Comparison of ENCODE assay signal across 1 cellular context in genomic region chr6:116090251-116090650, GRCh38.
A peak's percentile ranks its signal among the peaks of the same experiment; 100 is the strongest.
TF ChIP-seq lines count a peak whose summit lies in the region.

No MANE protein-coding gene starts in this region.

TF ChIP-seq in GM12878, 131 proteins besides CTCF, POLR2A, EP300 and RAD21 (continued from another document):
- TF ChIP-seq IKZF2 (IDR thresholded peaks at IDR 0.05) (peak; percentile 30 to 35; a peak in 2 of 4 replicates), FOXM1 (IDR thresholded peaks at IDR 0.05; ENCODE audit: low read depth, low read length) (peak; percentile 77; the same call in 1 of the 2 replicates), KAT2A (conservative IDR thresholded peaks at IDR 0.05; ENCODE audit: control insufficient read depth, low read depth, low read length) (no peak), TCF12 (IDR thresholded peaks at IDR 0.05; ENCODE audit: low read depth, low read length) (no peak), HDAC2 (IDR thresholded peaks at IDR 0.05) (no peak), TCF3 (IDR thresholded peaks at IDR 0.05; ENCODE audit: borderline replicate concordance, insufficient read depth, low read depth, low read length) (no peak), RUNX3 (IDR thresholded peaks at IDR 0.05; ENCODE audit: low read length) (peak; percentile 98), CHD4 (IDR thresholded peaks at IDR 0.05) (no peak), CHD2 (IDR thresholded peaks at IDR 0.05; ENCODE audit: borderline replicate concordance, low read depth, low read length) (no peak), KDM1A (IDR thresholded peaks at IDR 0.05; ENCODE audit: borderline replicate concordance) (no peak), CEBPB (IDR thresholded peaks at IDR 0.05; ENCODE audit: borderline replicate concordance in 1 of 2, low read depth in 2 of 2, low read length in 2 of 2) (no peak), CREB1 (IDR thresholded peaks at IDR 0.05; ENCODE audit: low read depth) (peak; percentile 39; the same call in 1 of the 2 replicates), MTA3 (IDR thresholded peaks at IDR 0.05; ENCODE audit: borderline replicate concordance, low read length) (peak; percentile 68; the same call in 1 of the 2 replicates), ZNF24 (IDR thresholded peaks at IDR 0.05) (no peak), ATF7 (IDR thresholded peaks at IDR 0.05; ENCODE audit: low read depth) (peak; percentile 53; the same call in 1 of the 2 replicates)
- TF ChIP-seq, protein P1, sequence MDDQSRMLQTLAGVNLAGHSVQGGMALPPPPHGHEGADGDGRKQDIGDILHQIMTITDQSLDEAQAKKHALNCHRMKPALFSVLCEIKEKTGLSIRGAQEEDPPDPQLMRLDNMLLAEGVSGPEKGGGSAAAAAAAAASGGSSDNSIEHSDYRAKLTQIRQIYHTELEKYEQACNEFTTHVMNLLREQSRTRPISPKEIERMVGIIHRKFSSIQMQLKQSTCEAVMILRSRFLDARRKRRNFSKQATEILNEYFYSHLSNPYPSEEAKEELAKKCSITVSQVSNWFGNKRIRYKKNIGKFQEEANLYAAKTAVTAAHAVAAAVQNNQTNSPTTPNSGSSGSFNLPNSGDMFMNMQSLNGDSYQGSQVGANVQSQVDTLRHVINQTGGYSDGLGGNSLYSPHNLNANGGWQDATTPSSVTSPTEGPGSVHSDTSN (IDR thresholded peaks at IDR 0.05; ENCODE audit: insufficient replicate concordance, low read depth, low read length) = no peak
- TF ChIP-seq, protein P2, sequence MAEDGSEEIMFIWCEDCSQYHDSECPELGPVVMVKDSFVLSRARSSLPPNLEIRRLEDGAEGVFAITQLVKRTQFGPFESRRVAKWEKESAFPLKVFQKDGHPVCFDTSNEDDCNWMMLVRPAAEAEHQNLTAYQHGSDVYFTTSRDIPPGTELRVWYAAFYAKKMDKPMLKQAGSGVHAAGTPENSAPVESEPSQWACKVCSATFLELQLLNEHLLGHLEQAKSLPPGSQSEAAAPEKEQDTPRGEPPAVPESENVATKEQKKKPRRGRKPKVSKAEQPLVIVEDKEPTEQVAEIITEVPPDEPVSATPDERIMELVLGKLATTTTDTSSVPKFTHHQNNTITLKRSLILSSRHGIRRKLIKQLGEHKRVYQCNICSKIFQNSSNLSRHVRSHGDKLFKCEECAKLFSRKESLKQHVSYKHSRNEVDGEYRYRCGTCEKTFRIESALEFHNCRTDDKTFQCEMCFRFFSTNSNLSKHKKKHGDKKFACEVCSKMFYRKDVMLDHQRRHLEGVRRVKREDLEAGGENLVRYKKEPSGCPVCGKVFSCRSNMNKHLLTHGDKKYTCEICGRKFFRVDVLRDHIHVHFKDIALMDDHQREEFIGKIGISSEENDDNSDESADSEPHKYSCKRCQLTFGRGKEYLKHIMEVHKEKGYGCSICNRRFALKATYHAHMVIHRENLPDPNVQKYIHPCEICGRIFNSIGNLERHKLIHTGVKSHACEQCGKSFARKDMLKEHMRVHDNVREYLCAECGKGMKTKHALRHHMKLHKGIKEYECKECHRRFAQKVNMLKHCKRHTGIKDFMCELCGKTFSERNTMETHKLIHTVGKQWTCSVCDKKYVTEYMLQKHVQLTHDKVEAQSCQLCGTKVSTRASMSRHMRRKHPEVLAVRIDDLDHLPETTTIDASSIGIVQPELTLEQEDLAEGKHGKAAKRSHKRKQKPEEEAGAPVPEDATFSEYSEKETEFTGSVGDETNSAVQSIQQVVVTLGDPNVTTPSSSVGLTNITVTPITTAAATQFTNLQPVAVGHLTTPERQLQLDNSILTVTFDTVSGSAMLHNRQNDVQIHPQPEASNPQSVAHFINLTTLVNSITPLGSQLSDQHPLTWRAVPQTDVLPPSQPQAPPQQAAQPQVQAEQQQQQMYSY (CRISPR knock-in tag; IDR thresholded peaks at IDR 0.05) = no peak
